Comparison of ENCODE assay signal across 8 cellular contexts in the genomic region with DNA sequence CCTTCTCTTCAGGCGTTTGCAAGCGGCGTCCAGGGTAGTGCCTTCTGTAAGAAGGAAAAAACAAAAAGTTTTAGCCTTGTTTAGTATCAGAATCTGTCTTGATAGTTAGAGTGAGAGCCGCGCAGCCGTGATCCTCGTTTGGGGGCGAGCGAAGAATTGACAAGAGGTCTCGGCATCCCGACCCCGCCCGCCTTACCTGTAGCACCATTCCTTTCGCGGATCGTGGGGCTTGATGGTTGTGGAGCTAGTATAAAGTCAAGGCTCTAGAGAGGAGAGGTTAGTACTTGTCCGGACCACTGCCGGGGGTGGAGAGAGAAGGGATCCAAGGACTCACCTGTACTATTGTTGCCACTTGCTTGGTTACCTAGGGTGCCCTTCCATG. TPM values are rescaled to one million over a fixed set of nuclear protein-coding genes. Genes with fewer than 3 reads are reported as not detected.
A peak's percentile ranks its signal among the peaks of the same experiment; 100 is the strongest.
DNase-seq lines count a peak whose midpoint lies in the region; ATAC-seq, FAIRE-seq and TF ChIP-seq lines count a peak whose summit lies in the region.

No MANE protein-coding gene starts in this region.

- H3K27ac Mint-ChIP-seq in central memory CD8-positive, alpha-beta T cell (ENCODE audit: low read depth), result peak overlapping the region; percentile 95

- 0% methylated on average over 18 of the region's 18 CpGs for WGBS in lower leg skin, 2 donors

- H3K9me2 ChIP-seq in SU-DHL-6 (replicated peaks; ENCODE audit: insufficient read depth, low read length), result no peaks in the 10 kb centered on the region

- no peaks in the 10 kb centered on the region for H3F3A ChIP-seq in SU-DHL-6 (ENCODE audit: insufficient read depth)

- H3K27me3 Mint-ChIP-seq in central memory CD8-positive, alpha-beta T cell, result no peaks in the 10 kb centered on the region

- peak overlapping the region; percentile 90 for H3K4me3 Mint-ChIP-seq in central memory CD8-positive, alpha-beta T cell

- H3K27me3 ChIP-seq in SU-DHL-6 (ENCODE audit: low read length), result no peaks in the 10 kb centered on the region

- no peaks in the 10 kb centered on the region for H3K9me3 ChIP-seq in SU-DHL-6 (ENCODE audit: insufficient read depth, low read length)

- 0 out of 2 replicates have a peak, but pooled peaks cover 6% of the 10 kb centered on the region for H4K20me1 ChIP-seq in SU-DHL-6 (ENCODE audit: low read depth, low read length)

- DNase-seq in central memory CD8-positive, alpha-beta T cell (ENCODE audit: low spot score in 2 of 2), result no peak
- DNase-seq in lower leg skin (ENCODE audit: low spot score in 2 of 2), result peak; percentile 43 to 88
- peak; percentile 58 for DNase-seq in stimulated activated CD8-positive, alpha-beta memory T cell treated with anti-CD3 and anti-CD28 coated beads, Interleukin-4, amount 100 ng/mL, for 48 hours
- DNase-seq in urothelium cell line (ENCODE audit: low spot score), result no peak
- no peak for DNase-seq in hepatic stellate cell (ENCODE audit: low spot score)

- TF ChIP-seq POLR2A in lower leg skin (IDR thresholded peaks at IDR 0.05), result no peak

- H3K9me3 Mint-ChIP-seq in central memory CD8-positive, alpha-beta T cell, result no peaks in the 10 kb centered on the region

- intact Hi-C loops in lower leg skin (cut with DNase I; ENCODE audit: low total_unique reads), result no loop called here

- FAIRE-seq in urothelium cell line (lab: Jason Lieb, UNC), result no peak

- H3K27ac ChIP-seq in SU-DHL-6 (ENCODE audit: low read depth, low read length), result no peak overlapping the region

- H2AFZ ChIP-seq in SU-DHL-6 (ENCODE audit: low read depth, low read length, severe bottlenecking), result peak overlapping the region; percentile 58

- H3K79me2 ChIP-seq in SU-DHL-6 (ENCODE audit: insufficient read depth, low read length), result peaks cover 21% of the 10 kb centered on the region; the same call in 1 of the 2 replicates

- H3K4me1 Mint-ChIP-seq in central memory CD8-positive, alpha-beta T cell, result peaks cover 47% of the 10 kb centered on the region

- peak overlapping the region; percentile 69 for H3K9ac ChIP-seq in SU-DHL-6 (ENCODE audit: low read length)

- peak overlapping the region; percentile 87 for H3K4me2 ChIP-seq in SU-DHL-6 (ENCODE audit: low read depth, low read length, poor library complexity, severe bottlenecking)

- peaks cover 17% of the 10 kb centered on the region for H3K36me3 Mint-ChIP-seq in central memory CD8-positive, alpha-beta T cell (ENCODE audit: insufficient read depth)

- no peaks in the 10 kb centered on the region for H3K36me3 ChIP-seq in SU-DHL-6 (ENCODE audit: low read length)

- no peak for TF ChIP-seq CTCF in SU-DHL-6 (IDR thresholded peaks at IDR 0.05; ENCODE audit: insufficient read depth, low read length, poor library complexity, severe bottlenecking)
- no peak for TF ChIP-seq CTCF in lower leg skin (IDR thresholded peaks at IDR 0.05)

- ATAC-seq in GM19023 (IDR thresholded peaks at IDR 0.05; ENCODE audit: unreplicated experiment), result peak; percentile 5
- peak; percentile 1 for ATAC-seq in HG03097 (IDR thresholded peaks at IDR 0.05; ENCODE audit: low FRiP score, unreplicated experiment)
- peak; percentile 0 for ATAC-seq in central memory CD8-positive, alpha-beta T cell (replicated peaks; ENCODE audit: extremely low read depth, poor library complexity, severe bottlenecking)

- H3K4me3 ChIP-seq in SU-DHL-6 (ENCODE audit: insufficient read depth, low read length, poor library complexity, severe bottlenecking) (peak overlapping the region; percentile 65), lower leg skin (ENCODE audit: low read depth, poor library complexity, severe bottlenecking) (peak overlapping the region; percentile 71)

RNA-seq across cellular contexts. Expression of gene TMTC3, which starts 0.5 kb away (rescaled TPM):
- total RNA-seq in lower leg skin, result 10 to 100 TPM; 29.8 to 45.2 (median 33.2) TPM

RNA-seq across cellular contexts. Expression of gene CEP290, which starts 0.7 kb away (rescaled TPM):
- 1 to 10 TPM; 3.0 to 5.8 (median 3.7) TPM for total RNA-seq in lower leg skin

Comparison
In these comparisons a context has a peak if more than half of its experiments do, and no peak if none do; other contexts are left out.
1. DNase-seq: peak in lower leg skin (2 of 2) and stimulated activated CD8-positive, alpha-beta memory T cell treated with anti-CD3 and anti-CD28 coated beads, Interleukin-4, amount 100 ng/mL, for 48 hours (single experiment); none in central memory CD8-positive, alpha-beta T cell (0 of 2), urothelium cell line (single experiment) and hepatic stellate cell (single experiment).
2. Peak in every context shown above with its lines, with median percentiles within 50 percentile points of each other: ATAC-seq.